In genomic region chr17:48047113-48047740, GRCh38 we compare ENCODE assay signal across 2 cellular contexts.
TF ChIP-seq lines count a peak whose summit lies in the region.

No MANE protein-coding gene starts in this region.

TF ChIP-seq in IMR-90, 13 proteins besides CTCF, POLR2A, EP300 and RAD21:
- no peak for TF ChIP-seq USF2 (IDR thresholded peaks at IDR 0.05; ENCODE audit: low read depth, low read length)
- TF ChIP-seq CEBPB (IDR thresholded peaks at IDR 0.05; ENCODE audit: low read depth, low read length), result no peak
- TF ChIP-seq CHD1 (IDR thresholded peaks at IDR 0.05; ENCODE audit: low read depth, low read length), result 0 out of 2 replicates have a peak, but pooled peaks have one; percentile 64
- TF ChIP-seq NFE2L2 (IDR thresholded peaks at IDR 0.05; ENCODE audit: low read depth, low read length), result no peak
- TF ChIP-seq FOS (IDR thresholded peaks at IDR 0.05; ENCODE audit: low read depth, low read length), result no peak

TF ChIP-seq in GM12878, 131 proteins besides CTCF, POLR2A, EP300 and RAD21:
- peak; percentile 41; the same call in 1 of the 2 replicates for TF ChIP-seq CHD1 (IDR thresholded peaks at IDR 0.05; ENCODE audit: low read depth, low read length)
- 0 out of 2 replicates have a peak, but pooled peaks have one; percentile 31 for TF ChIP-seq ZBED1 (IDR thresholded peaks at IDR 0.05; ENCODE audit: borderline replicate concordance)
- TF ChIP-seq, protein P1, sequence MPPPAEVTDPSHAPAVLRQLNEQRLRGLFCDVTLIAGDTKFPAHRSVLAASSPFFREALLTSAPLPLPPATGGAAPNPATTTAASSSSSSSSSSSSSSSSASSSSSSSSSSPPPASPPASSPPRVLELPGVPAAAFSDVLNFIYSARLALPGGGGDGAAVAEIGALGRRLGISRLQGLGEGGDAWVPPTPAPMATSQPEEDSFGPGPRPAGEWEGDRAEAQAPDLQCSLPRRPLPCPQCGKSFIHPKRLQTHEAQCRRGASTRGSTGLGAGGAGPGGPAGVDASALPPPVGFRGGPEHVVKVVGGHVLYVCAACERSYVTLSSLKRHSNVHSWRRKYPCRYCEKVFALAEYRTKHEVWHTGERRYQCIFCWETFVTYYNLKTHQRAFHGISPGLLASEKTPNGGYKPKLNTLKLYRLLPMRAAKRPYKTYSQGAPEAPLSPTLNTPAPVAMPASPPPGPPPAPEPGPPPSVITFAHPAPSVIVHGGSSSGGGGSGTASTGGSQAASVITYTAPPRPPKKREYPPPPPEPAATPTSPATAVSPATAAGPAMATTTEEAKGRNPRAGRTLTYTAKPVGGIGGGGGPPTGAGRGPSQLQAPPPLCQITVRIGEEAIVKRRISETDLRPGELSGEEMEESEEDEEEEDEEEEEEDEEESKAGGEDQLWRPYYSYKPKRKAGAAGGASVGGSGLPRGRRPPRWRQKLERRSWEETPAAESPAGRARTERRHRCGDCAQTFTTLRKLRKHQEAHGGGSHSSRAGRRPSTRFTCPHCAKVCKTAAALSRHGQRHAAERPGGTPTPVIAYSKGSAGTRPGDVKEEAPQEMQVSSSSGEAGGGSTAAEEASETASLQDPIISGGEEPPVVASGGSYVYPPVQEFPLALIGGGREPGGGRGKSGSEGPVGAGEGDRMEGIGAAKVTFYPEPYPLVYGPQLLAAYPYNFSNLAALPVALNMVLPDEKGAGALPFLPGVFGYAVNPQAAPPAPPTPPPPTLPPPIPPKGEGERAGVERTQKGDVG (CRISPR knock-in tag; IDR thresholded peaks at IDR 0.05), result peak; percentile 27; the same call in 1 of the 2 replicates
- TF ChIP-seq SUPT20H (IDR thresholded peaks at IDR 0.05; ENCODE audit: borderline replicate concordance, control insufficient read depth, low read depth, low read length), result no peak
- TF ChIP-seq SMAD5 (IDR thresholded peaks at IDR 0.05; ENCODE audit: low read depth), result 0 out of 2 replicates have a peak, but pooled peaks have one; percentile 42
- TF ChIP-seq PAX8 (IDR thresholded peaks at IDR 0.05), result 0 out of 2 replicates have a peak, but pooled peaks have one; percentile 65
- 0 out of 2 replicates have a peak, but pooled peaks have one; percentile 20 for TF ChIP-seq TBL1XR1 (IDR thresholded peaks at IDR 0.05; ENCODE audit: low read depth, low read length)
- no peak for TF ChIP-seq SMAD1 (IDR thresholded peaks at IDR 0.05; ENCODE audit: low read depth, partially characterized antibody)
- TF ChIP-seq, protein P2, sequence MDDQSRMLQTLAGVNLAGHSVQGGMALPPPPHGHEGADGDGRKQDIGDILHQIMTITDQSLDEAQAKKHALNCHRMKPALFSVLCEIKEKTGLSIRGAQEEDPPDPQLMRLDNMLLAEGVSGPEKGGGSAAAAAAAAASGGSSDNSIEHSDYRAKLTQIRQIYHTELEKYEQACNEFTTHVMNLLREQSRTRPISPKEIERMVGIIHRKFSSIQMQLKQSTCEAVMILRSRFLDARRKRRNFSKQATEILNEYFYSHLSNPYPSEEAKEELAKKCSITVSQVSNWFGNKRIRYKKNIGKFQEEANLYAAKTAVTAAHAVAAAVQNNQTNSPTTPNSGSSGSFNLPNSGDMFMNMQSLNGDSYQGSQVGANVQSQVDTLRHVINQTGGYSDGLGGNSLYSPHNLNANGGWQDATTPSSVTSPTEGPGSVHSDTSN (IDR thresholded peaks at IDR 0.05; ENCODE audit: insufficient replicate concordance, low read depth, low read length), result peak; percentile 47
TF ChIP-seq in GM12878: peak in this region for 7.
